28 cellular contexts compared by ENCODE assay signal in the genomic region with DNA sequence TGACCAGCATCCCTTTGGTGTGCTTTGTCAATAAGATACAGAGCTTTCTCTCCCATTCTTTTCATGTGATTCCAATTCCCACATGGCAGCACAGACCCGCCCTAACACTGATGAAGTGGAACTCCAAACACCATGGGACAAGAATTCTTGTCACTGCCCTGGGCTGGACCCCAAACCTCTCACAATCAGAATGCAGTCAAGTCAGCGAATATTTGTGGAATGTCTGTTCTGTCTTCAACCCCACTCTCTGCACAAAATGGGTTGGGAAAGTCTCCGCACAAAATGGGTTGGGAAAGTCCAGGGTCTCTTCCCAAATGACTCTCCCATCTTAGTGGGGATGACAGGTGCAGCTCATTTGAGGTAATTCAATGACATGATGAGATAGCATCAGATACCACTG.
"Had no signal": no experiment of that assay in that cellular context is flagged by ENCODE, and none has a peak within 500 bp of the region (broad histone marks: within the 10 kb centered on the region; RNA-seq: fewer than 3 reads in every experiment).

No MANE protein-coding gene starts in this region.

- H3K9me3 ChIP-seq: adrenal gland, body of pancreas, esophagus squamous epithelium had no signal

- DNase-seq: activated CD4-positive, alpha-beta memory T cell treated with anti-CD3 and anti-CD28 coated beads for 36 hours; activated CD4-positive, alpha-beta T cell treated with anti-CD3 and anti-CD28 coated beads for 36 hours; activated CD4-positive, alpha-beta T cell treated with anti-CD3 and anti-CD28 coated beads, Interleukin-2, amount 10 ng/mL, durations not matched to agents 24 days and 14 days; activated CD4-positive, CD25-positive, alpha-beta regulatory T cell; activated CD4-positive, CD25-positive, alpha-beta regulatory T cell treated with anti-CD3 and anti-CD28 coated beads, Interleukin-2, amount 50 U/mL, for 72 hours; activated CD8-positive, alpha-beta memory T cell treated with anti-CD3 and anti-CD28 coated beads, Interleukin-2, amount 10 ng/mL, durations not matched to agents 7 days and 5 days; activated CD8-positive, alpha-beta memory T cell treated with anti-CD3 and anti-CD28 coated beads, Interleukin-2, amount 50 U/mL, for 4 hours; activated CD8-positive, alpha-beta T cell treated with anti-CD3 and anti-CD28 coated beads, Interleukin-2, amount 10 ng/mL, durations not matched to agents 7 days and 5 days; activated effector memory CD4-positive, alpha-beta T cell treated with anti-CD3 and anti-CD28 coated beads, Interleukin-2, amount 50 U/mL, for 16 hours; activated naive CD4-positive, alpha-beta T cell treated with anti-CD3 and anti-CD28 coated beads for 36 hours; activated naive CD8-positive, alpha-beta T cell treated with anti-CD3 and anti-CD28 coated beads for 36 hours; activated naive CD8-positive, alpha-beta T cell treated with anti-CD3 and anti-CD28 coated beads, Interleukin-2, amount 50 U/mL, for 24 hours; activated T-cell treated with anti-CD3 and anti-CD28 coated beads, Interleukin-2, amount 50 U/mL, for 1 hour; activated T-cell treated with anti-CD3 and anti-CD28 coated beads, Interleukin-2, amount 50 U/mL, for 48 hours; adrenal gland; amygdala; aorta; body of pancreas; caudate nucleus; effector CD8-positive, alpha-beta T cell; esophagus squamous epithelium; SW 1271; T-cell; T1000 had no signal

- H3K27me3 ChIP-seq: adrenal gland, body of pancreas, esophagus squamous epithelium had no signal

- H3K4me3 ChIP-seq: adrenal gland, body of pancreas, esophagus squamous epithelium had no signal

- ATAC-seq: activated CD4-positive, alpha-beta T cell treated with anti-CD3 and anti-CD28 coated beads for 36 hours; activated CD8-positive, alpha-beta memory T cell treated with anti-CD3 and anti-CD28 coated beads, Interleukin-2, amount 10 ng/mL, durations not matched to agents 7 days and 5 days; activated CD8-positive, alpha-beta T cell treated with anti-CD3 and anti-CD28 coated beads, Interleukin-2, amount 10 ng/mL, durations not matched to agents 7 days and 5 days; activated naive CD8-positive, alpha-beta T cell treated with anti-CD3 and anti-CD28 coated beads, Interleukin-2, amount 50 U/mL, for 24 hours; body of pancreas; T-cell had no signal

- FAIRE-seq: colon, endometrium, frontal cortex had no signal

- H3K36me3 ChIP-seq: adrenal gland had no signal

- H3K27ac ChIP-seq: adrenal gland, body of pancreas, epithelial cell of prostate, esophagus squamous epithelium had no signal
